Comparison of ENCODE assay signal across 13 cellular contexts in genomic region chr12:38886064-38886463, GRCh38. TPM values are rescaled to one million over a fixed set of nuclear protein-coding genes. Genes with fewer than 3 reads are reported as not detected.
DNase-seq lines count a peak whose midpoint lies in the region; ATAC-seq and TF ChIP-seq lines count a peak whose summit lies in the region.
"Had no signal": no experiment of that assay in that cellular context is flagged by ENCODE, and none has a peak within 500 bp of the region (broad histone marks: within the 10 kb centered on the region; RNA-seq: fewer than 3 reads in every experiment).

No MANE protein-coding gene starts in this region.

- peak overlapping the region; percentile 24 for H3K27ac Mint-ChIP-seq in activated T-cell treated with anti-CD3 and anti-CD28 coated beads, Interleukin-2, amount 50 U/mL, for 72 hours
- no peak overlapping the region for H3K27ac Mint-ChIP-seq in activated T-cell treated with anti-CD3 and anti-CD28 coated beads, Interleukin-2, amount 50 U/mL, for 24 hours
- H3K27ac Mint-ChIP-seq: naive thymus-derived CD8-positive, alpha-beta T cell had no signal

- H3K36me3 Mint-ChIP-seq in activated T-cell treated with anti-CD3 and anti-CD28 coated beads, Interleukin-2, amount 50 U/mL, for 72 hours (ENCODE audit: insufficient read depth in 2 of 2), result no peaks in the 10 kb centered on the region
- no peaks in the 10 kb centered on the region for H3K36me3 Mint-ChIP-seq in activated T-cell treated with anti-CD3 and anti-CD28 coated beads, Interleukin-2, amount 50 U/mL, for 24 hours (ENCODE audit: low read depth)
- H3K36me3 Mint-ChIP-seq: naive thymus-derived CD8-positive, alpha-beta T cell had no signal

- H3K27ac ChIP-seq in RWPE2 (ENCODE audit: poor library complexity, severe bottlenecking) (no peak overlapping the region), thoracic aorta (no peak overlapping the region)
- H3K27ac ChIP-seq: ascending aorta, heart right ventricle, PC-9, uterus had no signal

- peak; percentile 6 to 25 for DNase-seq in activated T-cell treated with anti-CD3 and anti-CD28 coated beads, Interleukin-2, amount 50 U/mL, for 72 hours
- DNase-seq in activated T-cell treated with anti-CD3 and anti-CD28 coated beads, Interleukin-2, amount 50 U/mL, for 24 hours, result no peak
- DNase-seq in RWPE2 (ENCODE audit: low spot score), result peak; percentile 67
- peak; percentile 55 for DNase-seq in fibroblast of villous mesenchyme (ENCODE audit: low read depth)
- peak; percentile 47 for DNase-seq in thoracic aorta (ENCODE audit: low spot score)
- DNase-seq in activated effector memory CD4-positive, alpha-beta T cell treated with anti-CD3 and anti-CD28 coated beads, Interleukin-2, amount 50 U/mL, for 16 hours, result no peak
- no peak for DNase-seq in superior temporal gyrus (ENCODE audit: extremely low spot score)
- DNase-seq: heart right ventricle; naive thymus-derived CD8-positive, alpha-beta T cell had no signal

- no peak overlapping the region for H3K4me3 ChIP-seq in RWPE2 (ENCODE audit: severe bottlenecking)
- H3K4me3 ChIP-seq in fibroblast of villous mesenchyme (ENCODE audit: low read depth, low read length), result no peak overlapping the region
- H3K4me3 ChIP-seq in thoracic aorta, result no peak overlapping the region
- H3K4me3 ChIP-seq: ascending aorta, heart right ventricle, PC-9, uterus had no signal

- no peaks in the 10 kb centered on the region for H3K27me3 ChIP-seq in RWPE2 (ENCODE audit: insufficient read depth, poor library complexity, severe bottlenecking)
- H3K27me3 ChIP-seq in thoracic aorta (replicated peaks; ENCODE audit: insufficient read depth), result no peaks in the 10 kb centered on the region
- H3K27me3 ChIP-seq: ascending aorta, heart right ventricle, uterus had no signal

- H3K9me3 Mint-ChIP-seq in activated T-cell treated with anti-CD3 and anti-CD28 coated beads, Interleukin-2, amount 50 U/mL, for 72 hours, result no peaks in the 10 kb centered on the region
- H3K9me3 Mint-ChIP-seq in activated T-cell treated with anti-CD3 and anti-CD28 coated beads, Interleukin-2, amount 50 U/mL, for 24 hours, result no peaks in the 10 kb centered on the region
- H3K9me3 Mint-ChIP-seq: naive thymus-derived CD8-positive, alpha-beta T cell had no signal

- H3K4me1 ChIP-seq in RWPE2 (ENCODE audit: insufficient read depth, poor library complexity, severe bottlenecking) (peaks cover 8% of the 10 kb centered on the region), thoracic aorta (ENCODE audit: control insufficient read depth in 1 of 2, low read depth in 2 of 2) (peaks cover 0 to 24% of the 10 kb centered on the region in 2 donors)
- H3K4me1 ChIP-seq: ascending aorta, uterus had no signal

- no peak for TF ChIP-seq CTCF in RWPE2 (IDR thresholded peaks at IDR 0.05; ENCODE audit: poor library complexity, severe bottlenecking)
- TF ChIP-seq CTCF in fibroblast of villous mesenchyme (IDR thresholded peaks at IDR 0.05; ENCODE audit: insufficient read depth, low read depth, low read length), result no peak
- no peak for TF ChIP-seq CTCF in thoracic aorta (IDR thresholded peaks at IDR 0.05)

- H3K27me3 Mint-ChIP-seq in activated T-cell treated with anti-CD3 and anti-CD28 coated beads, Interleukin-2, amount 50 U/mL, for 72 hours (ENCODE audit: low read depth), result no peaks in the 10 kb centered on the region
- H3K27me3 Mint-ChIP-seq in activated T-cell treated with anti-CD3 and anti-CD28 coated beads, Interleukin-2, amount 50 U/mL, for 24 hours, result no peaks in the 10 kb centered on the region
- H3K27me3 Mint-ChIP-seq: naive thymus-derived CD8-positive, alpha-beta T cell had no signal

- H3K9me3 ChIP-seq in RWPE2 (ENCODE audit: severe bottlenecking), result no peaks in the 10 kb centered on the region
- no peaks in the 10 kb centered on the region for H3K9me3 ChIP-seq in thoracic aorta
- H3K9me3 ChIP-seq: ascending aorta, uterus had no signal

- peak in 1 of 2 donors; percentile 43 for ATAC-seq in activated T-cell treated with anti-CD3 and anti-CD28 coated beads, Interleukin-2, amount 50 U/mL, for 72 hours (replicated peaks in 1 of 2)
- ATAC-seq in RWPE2 (ENCODE audit: low read depth) (peak; percentile 71), thoracic aorta (ENCODE audit: insufficient number of reproducible peaks, low FRiP score, low read depth) (no peak), HG02588 (IDR thresholded peaks at IDR 0.05; ENCODE audit: unreplicated experiment) (no peak)
- ATAC-seq: naive thymus-derived CD8-positive, alpha-beta T cell had no signal

- H3K4me3 Mint-ChIP-seq in activated T-cell treated with anti-CD3 and anti-CD28 coated beads, Interleukin-2, amount 50 U/mL, for 72 hours, result no peak overlapping the region
- H3K4me3 Mint-ChIP-seq in activated T-cell treated with anti-CD3 and anti-CD28 coated beads, Interleukin-2, amount 50 U/mL, for 24 hours, result no peak overlapping the region
- H3K4me3 Mint-ChIP-seq: naive thymus-derived CD8-positive, alpha-beta T cell had no signal

- no peaks in the 10 kb centered on the region for H3K4me1 Mint-ChIP-seq in activated T-cell treated with anti-CD3 and anti-CD28 coated beads, Interleukin-2, amount 50 U/mL, for 72 hours (ENCODE audit: low read depth)
- H3K4me1 Mint-ChIP-seq in activated T-cell treated with anti-CD3 and anti-CD28 coated beads, Interleukin-2, amount 50 U/mL, for 24 hours (ENCODE audit: low read depth), result no peaks in the 10 kb centered on the region
- H3K4me1 Mint-ChIP-seq: naive thymus-derived CD8-positive, alpha-beta T cell had no signal

- H3K36me3 ChIP-seq in RWPE2 (ENCODE audit: low read depth) (no peaks in the 10 kb centered on the region), thoracic aorta (no peaks in the 10 kb centered on the region)
- H3K36me3 ChIP-seq: ascending aorta, heart right ventricle, uterus had no signal

RNA-seq across cellular contexts. Expression of gene CPNE8, which starts 19.3 kb away (rescaled TPM):
- total RNA-seq in activated T-cell treated with anti-CD3 and anti-CD28 coated beads, Interleukin-2, amount 50 U/mL, for 72 hours, result 1 to 10 TPM; 3.1 to 3.5 TPM
- total RNA-seq in fibroblast of villous mesenchyme, result 12.6 and 21.2 TPM in 2 replicates
- 10 to 100 TPM; 14.1 to 42.4 TPM for total RNA-seq in thoracic aorta

Comparison
In these comparisons a context has a peak if more than half of its experiments do, and no peak if none do; other contexts are left out.
1. DNase-seq: peak in activated T-cell treated with anti-CD3 and anti-CD28 coated beads, Interleukin-2, amount 50 U/mL, for 72 hours (2 of 2), RWPE2 (single experiment), fibroblast of villous mesenchyme (single experiment) and thoracic aorta (single experiment); none in activated T-cell treated with anti-CD3 and anti-CD28 coated beads, Interleukin-2, amount 50 U/mL, for 24 hours (single experiment), activated effector memory CD4-positive, alpha-beta T cell treated with anti-CD3 and anti-CD28 coated beads, Interleukin-2, amount 50 U/mL, for 16 hours (single experiment) and superior temporal gyrus (single experiment).